ENCODE assay signal across 2 cellular contexts in genomic region chr12:55982319-55982936, GRCh38.
A peak's percentile ranks its signal among the peaks of the same experiment; 100 is the strongest.
TF ChIP-seq lines count a peak whose summit lies in the region.

No MANE protein-coding gene starts in this region.

TF ChIP-seq in HepG2, 621 proteins besides CTCF, POLR2A, EP300 and RAD21:
- peak; percentile 64 for TF ChIP-seq ZNF121 (CRISPR knock-in tag; IDR thresholded peaks at IDR 0.05)
- TF ChIP-seq MEF2D (CRISPR knock-in tag; IDR thresholded peaks at IDR 0.05), result no peak
- TF ChIP-seq, protein P1, sequence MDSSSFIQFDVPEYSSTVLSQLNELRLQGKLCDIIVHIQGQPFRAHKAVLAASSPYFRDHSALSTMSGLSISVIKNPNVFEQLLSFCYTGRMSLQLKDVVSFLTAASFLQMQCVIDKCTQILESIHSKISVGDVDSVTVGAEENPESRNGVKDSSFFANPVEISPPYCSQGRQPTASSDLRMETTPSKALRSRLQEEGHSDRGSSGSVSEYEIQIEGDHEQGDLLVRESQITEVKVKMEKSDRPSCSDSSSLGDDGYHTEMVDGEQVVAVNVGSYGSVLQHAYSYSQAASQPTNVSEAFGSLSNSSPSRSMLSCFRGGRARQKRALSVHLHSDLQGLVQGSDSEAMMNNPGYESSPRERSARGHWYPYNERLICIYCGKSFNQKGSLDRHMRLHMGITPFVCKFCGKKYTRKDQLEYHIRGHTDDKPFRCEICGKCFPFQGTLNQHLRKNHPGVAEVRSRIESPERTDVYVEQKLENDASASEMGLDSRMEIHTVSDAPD (CRISPR knock-in tag; IDR thresholded peaks at IDR 0.05), result no peak
- TF ChIP-seq ASH2L (IDR thresholded peaks at IDR 0.05; ENCODE audit: insufficient read length, low read depth, low read length), result no peak
- TF ChIP-seq ZNF337 (CRISPR knock-in tag; IDR thresholded peaks at IDR 0.05; ENCODE audit: borderline replicate concordance, low read depth), result no peak
- TF ChIP-seq ZNF263 (CRISPR knock-in tag; IDR thresholded peaks at IDR 0.05), result no peak
- no peak for TF ChIP-seq ZNF512B (CRISPR knock-in tag; IDR thresholded peaks at IDR 0.05; ENCODE audit: borderline replicate concordance)

TF ChIP-seq in GM23338, 12 proteins besides CTCF, POLR2A, EP300 and RAD21:
- TF ChIP-seq ZNF331 (CRISPR knock-in tag; IDR thresholded peaks at IDR 0.05; ENCODE audit: low read depth) (no peak), STAT1 (IDR thresholded peaks at IDR 0.05; ENCODE audit: unreplicated experiment) (no peak), POLR2AphosphoS5 (IDR thresholded peaks at IDR 0.05; ENCODE audit: low read depth) (no peak), ZNF462 (CRISPR knock-in tag; IDR thresholded peaks at IDR 0.05) (no peak), JUNB (IDR thresholded peaks at IDR 0.05; ENCODE audit: unreplicated experiment) (no peak), CREB1 (CRISPR knock-in tag; IDR thresholded peaks at IDR 0.05; ENCODE audit: low read depth) (no peak), EZH2phosphoT487 (IDR thresholded peaks at IDR 0.05; ENCODE audit: unreplicated experiment) (no peak), ZNF114 (CRISPR knock-in tag; IDR thresholded peaks at IDR 0.05) (no peak), NANOG (IDR thresholded peaks at IDR 0.05; ENCODE audit: borderline replicate concordance) (no peak), EZH2 (IDR thresholded peaks at IDR 0.05; ENCODE audit: low read depth, unreplicated experiment) (no peak)
- TF ChIP-seq, protein P2, sequence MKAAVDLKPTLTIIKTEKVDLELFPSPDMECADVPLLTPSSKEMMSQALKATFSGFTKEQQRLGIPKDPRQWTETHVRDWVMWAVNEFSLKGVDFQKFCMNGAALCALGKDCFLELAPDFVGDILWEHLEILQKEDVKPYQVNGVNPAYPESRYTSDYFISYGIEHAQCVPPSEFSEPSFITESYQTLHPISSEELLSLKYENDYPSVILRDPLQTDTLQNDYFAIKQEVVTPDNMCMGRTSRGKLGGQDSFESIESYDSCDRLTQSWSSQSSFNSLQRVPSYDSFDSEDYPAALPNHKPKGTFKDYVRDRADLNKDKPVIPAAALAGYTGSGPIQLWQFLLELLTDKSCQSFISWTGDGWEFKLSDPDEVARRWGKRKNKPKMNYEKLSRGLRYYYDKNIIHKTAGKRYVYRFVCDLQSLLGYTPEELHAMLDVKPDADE (IDR thresholded peaks at IDR 0.05), result no peak
- TF ChIP-seq, protein P3, sequence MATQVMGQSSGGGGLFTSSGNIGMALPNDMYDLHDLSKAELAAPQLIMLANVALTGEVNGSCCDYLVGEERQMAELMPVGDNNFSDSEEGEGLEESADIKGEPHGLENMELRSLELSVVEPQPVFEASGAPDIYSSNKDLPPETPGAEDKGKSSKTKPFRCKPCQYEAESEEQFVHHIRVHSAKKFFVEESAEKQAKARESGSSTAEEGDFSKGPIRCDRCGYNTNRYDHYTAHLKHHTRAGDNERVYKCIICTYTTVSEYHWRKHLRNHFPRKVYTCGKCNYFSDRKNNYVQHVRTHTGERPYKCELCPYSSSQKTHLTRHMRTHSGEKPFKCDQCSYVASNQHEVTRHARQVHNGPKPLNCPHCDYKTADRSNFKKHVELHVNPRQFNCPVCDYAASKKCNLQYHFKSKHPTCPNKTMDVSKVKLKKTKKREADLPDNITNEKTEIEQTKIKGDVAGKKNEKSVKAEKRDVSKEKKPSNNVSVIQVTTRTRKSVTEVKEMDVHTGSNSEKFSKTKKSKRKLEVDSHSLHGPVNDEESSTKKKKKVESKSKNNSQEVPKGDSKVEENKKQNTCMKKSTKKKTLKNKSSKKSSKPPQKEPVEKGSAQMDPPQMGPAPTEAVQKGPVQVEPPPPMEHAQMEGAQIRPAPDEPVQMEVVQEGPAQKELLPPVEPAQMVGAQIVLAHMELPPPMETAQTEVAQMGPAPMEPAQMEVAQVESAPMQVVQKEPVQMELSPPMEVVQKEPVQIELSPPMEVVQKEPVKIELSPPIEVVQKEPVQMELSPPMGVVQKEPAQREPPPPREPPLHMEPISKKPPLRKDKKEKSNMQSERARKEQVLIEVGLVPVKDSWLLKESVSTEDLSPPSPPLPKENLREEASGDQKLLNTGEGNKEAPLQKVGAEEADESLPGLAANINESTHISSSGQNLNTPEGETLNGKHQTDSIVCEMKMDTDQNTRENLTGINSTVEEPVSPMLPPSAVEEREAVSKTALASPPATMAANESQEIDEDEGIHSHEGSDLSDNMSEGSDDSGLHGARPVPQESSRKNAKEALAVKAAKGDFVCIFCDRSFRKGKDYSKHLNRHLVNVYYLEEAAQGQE (IDR thresholded peaks at IDR 0.05; ENCODE audit: unreplicated experiment), result no peak
